In genomic region chr1:8097077-8097799, GRCh38 we compare ENCODE assay signal across 8 cellular contexts.
DNase-seq lines count a peak whose midpoint lies in the region; ATAC-seq and TF ChIP-seq lines count a peak whose summit lies in the region.

No MANE protein-coding gene starts in this region.

- H3K27me3 Mint-ChIP-seq in mesothelial cell of epicardium (ENCODE audit: low read depth) (no peaks in the 10 kb centered on the region), endothelial cell (ENCODE audit: unreplicated experiment) (peaks cover 4% of the 10 kb centered on the region)

- ATAC-seq in GM18858 (IDR thresholded peaks at IDR 0.05; ENCODE audit: unreplicated experiment) (peak; percentile 90), HG03025 (IDR thresholded peaks at IDR 0.05; ENCODE audit: low FRiP score, unreplicated experiment) (peak; percentile 69)

- H3K36me3 ChIP-seq in BJ (ENCODE audit: control insufficient read depth, insufficient read depth, low read length): no peaks in the 10 kb centered on the region

- H3K4me3 ChIP-seq in BJ (ENCODE audit: low read depth, low read length): no peak overlapping the region

- no peaks in the 10 kb centered on the region for H3K27me3 ChIP-seq in BJ (ENCODE audit: control insufficient read depth, insufficient read depth, low read length)

- H3K4me3 Mint-ChIP-seq in mesothelial cell of epicardium (no peak overlapping the region), endothelial cell (ENCODE audit: unreplicated experiment) (no peak overlapping the region)

- TF ChIP-seq CTCF in BJ (IDR thresholded peaks at IDR 0.05; ENCODE audit: insufficient read depth, low read depth, low read length) (no peak), mesothelial cell of epicardium (IDR thresholded peaks at IDR 0.05; ENCODE audit: unreplicated experiment) (no peak), endothelial cell (IDR thresholded peaks at IDR 0.05; ENCODE audit: unreplicated experiment) (no peak)

- H3K36me3 Mint-ChIP-seq in mesothelial cell of epicardium (peaks cover 3% of the 10 kb centered on the region), endothelial cell (ENCODE audit: low read depth, unreplicated experiment) (no peaks in the 10 kb centered on the region)

- peak overlapping the region; percentile 95 for H3K27ac Mint-ChIP-seq in mesothelial cell of epicardium
- H3K27ac Mint-ChIP-seq in endothelial cell (ENCODE audit: unreplicated experiment): no peak overlapping the region

- H3K9me3 Mint-ChIP-seq in mesothelial cell of epicardium (peaks cover 8% of the 10 kb centered on the region), endothelial cell (ENCODE audit: unreplicated experiment) (no peaks in the 10 kb centered on the region)

- POLR2A ChIA-PET in BJ (lab: Charles Lee): interaction anchor here (1.0 kb wide), 1 partner anchor 36 kb away, joined by 3 read pairs; no protein-coding TSS in a partner anchor

- H3K4me1 Mint-ChIP-seq in mesothelial cell of epicardium: peaks cover 41% of the 10 kb centered on the region
- peaks cover 6% of the 10 kb centered on the region for H3K4me1 Mint-ChIP-seq in endothelial cell (ENCODE audit: unreplicated experiment)

- DNase-seq in BJ (ENCODE audit: low read depth) (peak; percentile 90), NCI-H345 (lab: John Stamatoyannopoulos, UW) (peak; percentile 82), astrocyte of the hippocampus (ENCODE audit: low read depth, low spot score) (peak; percentile 87), mesothelial cell of epicardium (ENCODE audit: low spot score in 2 of 2, unreplicated experiment in 2 of 2) (no peak), Kasumi-1 (lab: John Stamatoyannopoulos, UW) (no peak), endothelial cell (ENCODE audit: low spot score) (no peak)

- CTCF ChIA-PET in BJ (lab: Yijun Ruan, JAX): interaction anchor here (0.9 to 1.0 kb wide), 2 partner anchors 36 to 38 kb away, joined by 3 to 4 read pairs; no protein-coding TSS in a partner anchor

Comparison
In these comparisons a context has a peak if more than half of its experiments do, and no peak if none do; other contexts are left out.
1. DNase-seq: peak in BJ (single experiment), NCI-H345 (single experiment) and astrocyte of the hippocampus (single experiment); none in mesothelial cell of epicardium (0 of 2), Kasumi-1 (0 of 2) and endothelial cell (single experiment).